ENCODE assay signal across 14 cellular contexts in genomic region chr12:113260636-113261300, GRCh38. TPM values are rescaled to one million over a fixed set of nuclear protein-coding genes. Genes with fewer than 3 reads are reported as not detected.
DNase-seq lines count a peak whose midpoint lies in the region; ATAC-seq and TF ChIP-seq lines count a peak whose summit lies in the region.
"Had no signal": no experiment of that assay in that cellular context is flagged by ENCODE, and none has a peak within 500 bp of the region (broad histone marks: within the 10 kb centered on the region; RNA-seq: fewer than 3 reads in every experiment).

No MANE protein-coding gene starts in this region.

- H3K9me3 Mint-ChIP-seq in MCF 10A (ENCODE audit: unreplicated experiment) (no peaks in the 10 kb centered on the region), naive B cell (peaks cover 0 to 3% (median 0%) of the 10 kb centered on the region in 7 donors), type B pancreatic cell (no peaks in the 10 kb centered on the region)
- H3K9me3 Mint-ChIP-seq: activated T-helper 1 cell treated with anti-CD3 and anti-CD28 coated beads, Interleukin-12 subunit alpha, Interleukin-12 subunit beta, Interleukin-2, Interleukin-4 antibody, amounts not matched to agents 30 ng/mL and 10 ng/mL and 1 ng/mL, durations not matched to agents 14 hours and 24 hours and 36 hours; H9 had no signal

- H3K36me3 ChIP-seq in breast epithelium (no peaks in the 10 kb centered on the region), ascending aorta (peaks cover 6 to 14% of the 10 kb centered on the region in 2 donors)
- H3K36me3 ChIP-seq: cardiac muscle cell had no signal

- ATAC-seq in naive B cell (ENCODE audit: low read depth in 2 of 2) (no peak), HG03139 (IDR thresholded peaks at IDR 0.05; ENCODE audit: unreplicated experiment) (no peak), HG02571 (IDR thresholded peaks at IDR 0.05; ENCODE audit: unreplicated experiment) (no peak), omental fat pad (ENCODE audit: low FRiP score) (no peak)

- POLR2A ChIA-PET in MCF 10A (lab: Yijun Ruan, JAX) = interaction anchor here (0.6 kb wide), 1 partner anchor 15 kb away, joined by 3 read pairs; no protein-coding TSS in a partner anchor

- H3K27ac ChIP-seq in breast epithelium (peak overlapping the region; percentile 74 to 80), ascending aorta (peak overlapping the region; percentile 66 to 77)
- H3K27ac ChIP-seq: cardiac muscle cell had no signal

- DNase-seq in breast epithelium (ENCODE audit: low spot score in 2 of 2) = no peak
- no peak for DNase-seq in MCF 10A (ENCODE audit: unreplicated experiment)
- DNase-seq in ascending aorta (ENCODE audit: low spot score in 2 of 2) = no peak
- no peak for DNase-seq in naive B cell
- DNase-seq in type B pancreatic cell (ENCODE audit: extremely low spot score, unreplicated experiment) = no peak
- DNase-seq in omental fat pad (ENCODE audit: low spot score) = no peak
- DNase-seq: DMS79 treated with DMSO at 0.1 percent for 48 hours; H9; NCI-H510A; stimulated activated CD4-positive, alpha-beta T cell treated with anti-CD3 and anti-CD28 coated beads, Interleukin-4, amount 100 ng/mL, for 24 hours had no signal

- intact Hi-C loops in breast epithelium (cut with DNase I; ENCODE audit: low total_unique reads) = no loop called here
- intact Hi-C loops in MCF 10A (cut with micrococcal nuclease) = no loop called here
- intact Hi-C loops in ascending aorta (cut with DNase I) = no loop called here

- H3K27ac Mint-ChIP-seq in MCF 10A (ENCODE audit: low read depth, unreplicated experiment) = no peak overlapping the region
- H3K27ac Mint-ChIP-seq in naive B cell = peak overlapping the region in 5 of 6 donors; percentile 34 to 81 (median 56)
- peak overlapping the region; percentile 92 for H3K27ac Mint-ChIP-seq in type B pancreatic cell

- peaks cover 51% of the 10 kb centered on the region for H3K36me3 Mint-ChIP-seq in MCF 10A (ENCODE audit: insufficient read depth, unreplicated experiment)
- peaks cover 2 to 9% of the 10 kb centered on the region in 2 donors for H3K36me3 Mint-ChIP-seq in naive B cell
- peaks cover 3% of the 10 kb centered on the region for H3K36me3 Mint-ChIP-seq in type B pancreatic cell

- H3K4me3 Mint-ChIP-seq in MCF 10A (ENCODE audit: unreplicated experiment) = no peak overlapping the region
- peak overlapping the region in 2 of 8 donors; percentile 35 to 44 for H3K4me3 Mint-ChIP-seq in naive B cell
- H3K4me3 Mint-ChIP-seq in type B pancreatic cell = peak overlapping the region; percentile 44
- H3K4me3 Mint-ChIP-seq: H9 had no signal

- H3K4me1 Mint-ChIP-seq in MCF 10A (ENCODE audit: insufficient read depth, unreplicated experiment) (peaks cover 9% of the 10 kb centered on the region), naive B cell (peaks cover 16 to 45% (median 16%) of the 10 kb centered on the region in 3 donors), type B pancreatic cell (ENCODE audit: unreplicated experiment) (peaks cover 19% of the 10 kb centered on the region)

- H3K4me1 ChIP-seq in breast epithelium = peaks cover 0 to 5% of the 10 kb centered on the region in 2 donors
- peaks cover 10 to 24% of the 10 kb centered on the region in 2 donors for H3K4me1 ChIP-seq in ascending aorta

- CTCF ChIA-PET in MCF 10A (lab: Yijun Ruan, JAX) = interaction anchor here (0.6 kb wide), 1 partner anchor 99 kb away, joined by 3 read pairs; no protein-coding TSS in a partner anchor

- H3K27me3 ChIP-seq in breast epithelium = no peaks in the 10 kb centered on the region
- H3K27me3 ChIP-seq in ascending aorta = no peaks in the 10 kb centered on the region
- H3K27me3 ChIP-seq: cardiac muscle cell had no signal

- H3K9me3 ChIP-seq in breast epithelium (no peaks in the 10 kb centered on the region), ascending aorta (no peaks in the 10 kb centered on the region)

- H3K4me3 ChIP-seq in breast epithelium (no peak overlapping the region), ascending aorta (no peak overlapping the region)
- H3K4me3 ChIP-seq: cardiac muscle cell had no signal

- no peaks in the 10 kb centered on the region for H3K27me3 Mint-ChIP-seq in MCF 10A (ENCODE audit: insufficient read depth, unreplicated experiment)
- H3K27me3 Mint-ChIP-seq in naive B cell = no peaks in the 10 kb centered on the region
- no peaks in the 10 kb centered on the region for H3K27me3 Mint-ChIP-seq in type B pancreatic cell

- TF ChIP-seq CTCF in breast epithelium (IDR thresholded peaks at IDR 0.05) = no peak
- no peak for TF ChIP-seq CTCF in MCF 10A (IDR thresholded peaks at IDR 0.05; ENCODE audit: unreplicated experiment)
- no peak for TF ChIP-seq CTCF in ascending aorta (IDR thresholded peaks at IDR 0.05)
- TF ChIP-seq CTCF in type B pancreatic cell (conservative IDR thresholded peaks at IDR 0.05) = no peak
- no peak for TF ChIP-seq CTCF in omental fat pad (IDR thresholded peaks at IDR 0.05)

- no peak for TF ChIP-seq POLR2A in breast epithelium (IDR thresholded peaks at IDR 0.05)

- BruUV-seq in MCF 10A (replicated peaks; lab: Mats Ljungman, UMichigan) = no TSS peak

RNA-seq across cellular contexts. Expression of gene TPCN1, which starts 39.5 kb away (rescaled TPM):
- total RNA-seq in breast epithelium (10 to 100 TPM; 46.9 to 71.7 (median 59.5) TPM), MCF 10A (2022) (42.7 and 43.0 TPM in 2 replicates), ascending aorta (56.3 TPM), type B pancreatic cell (ENCODE audit: low replicate concordance) (55.6 and 103 TPM in 2 replicates), omental fat pad (10 to 100 TPM; 29.4 to 52.0 (median 33.5) TPM)
- 10 to 100 TPM in 5 of 6 donors, 1 to 10 TPM in 1; 8.8 to 26.2 (median 18.9) TPM for polyA plus RNA-seq in naive B cell (ENCODE audit: low read depth in 6 of 6)
